15 cellular contexts compared by ENCODE assay signal in genomic region chr6:2863901-2864300, GRCh38. TPM values are rescaled to one million over a fixed set of nuclear protein-coding genes. Genes with fewer than 3 reads are reported as not detected.
DNase-seq lines count a peak whose midpoint lies in the region; ATAC-seq and TF ChIP-seq lines count a peak whose summit lies in the region.
"Had no signal": no experiment of that assay in that cellular context is flagged by ENCODE, and none has a peak within 500 bp of the region (broad histone marks: within the 10 kb centered on the region; RNA-seq: fewer than 3 reads in every experiment).

No MANE protein-coding gene starts in this region.

- no peak for DNase-seq in CD4-positive, alpha-beta memory T cell
- no peak for DNase-seq in GM23338 (ENCODE audit: low spot score)
- DNase-seq in activated naive CD8-positive, alpha-beta T cell treated with anti-CD3 and anti-CD28 coated beads, Interleukin-2, amount 10 ng/mL, durations not matched to agents 7 days and 5 days = no peak
- DNase-seq in naive thymus-derived CD4-positive, alpha-beta T cell = no peak
- DNase-seq in G401 (ENCODE audit: low spot score) = no peak
- DNase-seq: DMS79 treated with DMSO at 0.1 percent for 48 hours, esophagus squamous epithelium, NCI-H187, NCI-H446 treated with DMSO at 0.1 percent for 48 hours, Right ventricle myocardium superior, small intestine, T-helper 2 cell had no signal

- no peak for TF ChIP-seq CTCF in GM23338 (conservative IDR thresholded peaks at IDR 0.05; ENCODE audit: low read depth in 2 of 2)

- ATAC-seq in GM23338 (no peak), HG03045 (IDR thresholded peaks at IDR 0.05; ENCODE audit: unreplicated experiment) (no peak), HG03039 (IDR thresholded peaks at IDR 0.05; ENCODE audit: unreplicated experiment) (no peak)
- no peak for ATAC-seq in activated naive CD8-positive, alpha-beta T cell treated with anti-CD3 and anti-CD28 coated beads, Interleukin-2, amount 10 ng/mL, durations not matched to agents 7 days and 5 days (ENCODE audit: low read depth)
- ATAC-seq in naive thymus-derived CD4-positive, alpha-beta T cell = no peak
- ATAC-seq: activated naive CD4-positive, alpha-beta T cell treated with anti-CD3 and anti-CD28 coated beads, Interleukin-2, amount 50 U/mL, for 72 hours had no signal

- H3K27ac ChIP-seq in CD4-positive, alpha-beta memory T cell (ENCODE audit: low read depth, low read length) = no peak overlapping the region
- no peak overlapping the region for H3K27ac ChIP-seq in GM23338 (ENCODE audit: low read depth)
- no peak overlapping the region for H3K27ac ChIP-seq in naive thymus-derived CD4-positive, alpha-beta T cell (ENCODE audit: low read depth, low read length)
- H3K27ac ChIP-seq: esophagus squamous epithelium had no signal

- no peak overlapping the region for H3K4me3 ChIP-seq in CD4-positive, alpha-beta memory T cell (ENCODE audit: low read length in 2 of 2)
- no peak overlapping the region for H3K4me3 ChIP-seq in GM23338
- no peak overlapping the region for H3K4me3 ChIP-seq in naive thymus-derived CD4-positive, alpha-beta T cell (ENCODE audit: low read length)
- H3K4me3 ChIP-seq: esophagus squamous epithelium had no signal

- peaks cover 45% of the 10 kb centered on the region for H3K4me1 ChIP-seq in CD4-positive, alpha-beta memory T cell (ENCODE audit: insufficient read depth, low read length)
- H3K4me1 ChIP-seq in GM23338 (ENCODE audit: insufficient read depth) = peaks cover 54% of the 10 kb centered on the region
- H3K4me1 ChIP-seq in naive thymus-derived CD4-positive, alpha-beta T cell (ENCODE audit: control insufficient read depth in 2 of 2, insufficient read depth in 2 of 2, low read length in 2 of 2) = peaks cover 35 to 37% of the 10 kb centered on the region in 2 donors

- H3K4me2 ChIP-seq in GM23338 = 0 out of 2 replicates have a peak overlapping the region, but pooled peaks have one; percentile 11

- H3F3A ChIP-seq in GM23338 (replicated peaks; ENCODE audit: low read depth) = no peaks in the 10 kb centered on the region

- H3K4me1 Mint-ChIP-seq in CD4-positive, alpha-beta memory T cell = peaks cover 36 to 80% (median 58%) of the 10 kb centered on the region in 4 donors
- peaks cover 60% of the 10 kb centered on the region for H3K4me1 Mint-ChIP-seq in GM23338
- H3K4me1 Mint-ChIP-seq in activated naive CD8-positive, alpha-beta T cell treated with anti-CD3 and anti-CD28 coated beads, Interleukin-2, amount 10 ng/mL, durations not matched to agents 7 days and 5 days = peaks cover 50% of the 10 kb centered on the region
- peaks cover 29 to 77% (median 64%) of the 10 kb centered on the region in 7 donors for H3K4me1 Mint-ChIP-seq in naive thymus-derived CD4-positive, alpha-beta T cell

- peaks cover 0 to under 1% of the 10 kb centered on the region in 2 donors for H3K36me3 Mint-ChIP-seq in CD4-positive, alpha-beta memory T cell
- H3K36me3 Mint-ChIP-seq in GM23338 (ENCODE audit: low read depth) = peaks cover 7% of the 10 kb centered on the region
- H3K36me3 Mint-ChIP-seq in activated naive CD8-positive, alpha-beta T cell treated with anti-CD3 and anti-CD28 coated beads, Interleukin-2, amount 10 ng/mL, durations not matched to agents 7 days and 5 days = peaks cover 29% of the 10 kb centered on the region
- peaks cover 0 to 30% (median 0%) of the 10 kb centered on the region in 5 donors for H3K36me3 Mint-ChIP-seq in naive thymus-derived CD4-positive, alpha-beta T cell

- H3K36me3 ChIP-seq in CD4-positive, alpha-beta memory T cell (ENCODE audit: insufficient read depth, low read length) = no peaks in the 10 kb centered on the region
- no peaks in the 10 kb centered on the region for H3K36me3 ChIP-seq in GM23338 (ENCODE audit: insufficient read depth)
- H3K36me3 ChIP-seq in naive thymus-derived CD4-positive, alpha-beta T cell (ENCODE audit: control insufficient read depth in 2 of 3, insufficient read depth in 3 of 3, low read length in 3 of 3) = no peaks in the 10 kb centered on the region
- H3K36me3 ChIP-seq: esophagus squamous epithelium had no signal

- H3K27ac Mint-ChIP-seq in CD4-positive, alpha-beta memory T cell = peak overlapping the region in 6 of 7 donors; percentile 8 to 92 (median 55)
- H3K27ac Mint-ChIP-seq in GM23338 = peak overlapping the region; percentile 38
- peak overlapping the region; percentile 36 for H3K27ac Mint-ChIP-seq in activated naive CD8-positive, alpha-beta T cell treated with anti-CD3 and anti-CD28 coated beads, Interleukin-2, amount 10 ng/mL, durations not matched to agents 7 days and 5 days
- peak overlapping the region in 6 of 9 donors; percentile 13 to 98 (median 68) for H3K27ac Mint-ChIP-seq in naive thymus-derived CD4-positive, alpha-beta T cell

- no peaks in the 10 kb centered on the region for H3K79me2 ChIP-seq in GM23338 (replicated peaks; ENCODE audit: insufficient read depth)

- H2AFZ ChIP-seq in GM23338 = no peak overlapping the region

- 0 out of 2 replicates have a peak, but pooled peaks cover 4% of the 10 kb centered on the region for H3K9me2 ChIP-seq in GM23338 (ENCODE audit: insufficient read depth)

- POLR2A ChIA-PET in CD4-positive, alpha-beta memory T cell (lab: Charles Lee; ENCODE audit: partially characterized antibody) = interaction anchor here (1.0 to 1.9 kb wide), 3 partner anchors 15 to 36 kb away, joined by 3 to 6 read pairs (median 3); no protein-coding TSS in a partner anchor
- POLR2A ChIA-PET in activated naive CD8-positive, alpha-beta T cell treated with anti-CD3 and anti-CD28 coated beads, Interleukin-2, amount 10 ng/mL, durations not matched to agents 7 days and 5 days (lab: Charles Lee) = no interaction called here
- POLR2A ChIA-PET in naive thymus-derived CD4-positive, alpha-beta T cell (lab: Charles Lee) = interaction anchor here (1.1 to 1.5 kb wide), 5 partner anchors 18 to 73 kb away, joined by 3 to 5 read pairs (median 3); no protein-coding TSS in a partner anchor

- H3K27me3 Mint-ChIP-seq in CD4-positive, alpha-beta memory T cell = no peaks in the 10 kb centered on the region
- H3K27me3 Mint-ChIP-seq in GM23338 (ENCODE audit: insufficient read depth, low read depth, poor library complexity) = peaks cover 12% of the 10 kb centered on the region
- H3K27me3 Mint-ChIP-seq in activated naive CD8-positive, alpha-beta T cell treated with anti-CD3 and anti-CD28 coated beads, Interleukin-2, amount 10 ng/mL, durations not matched to agents 7 days and 5 days = no peaks in the 10 kb centered on the region
- no peaks in the 10 kb centered on the region for H3K27me3 Mint-ChIP-seq in naive thymus-derived CD4-positive, alpha-beta T cell

- CTCF ChIA-PET in CD4-positive, alpha-beta memory T cell (lab: Charles Lee; ENCODE audit: partially characterized antibody) = interaction anchor here (2.2 kb wide), 1 partner anchor 16 kb away, joined by 9 read pairs; no protein-coding TSS in a partner anchor
- CTCF ChIA-PET in naive thymus-derived CD4-positive, alpha-beta T cell (lab: Charles Lee) = interaction anchor here (1.3 kb wide), 1 partner anchor 13 kb away, joined by 5 read pairs; no protein-coding TSS in a partner anchor

- H3K27me3 ChIP-seq in CD4-positive, alpha-beta memory T cell (ENCODE audit: insufficient read depth, low read length) = no peaks in the 10 kb centered on the region
- no peaks in the 10 kb centered on the region for H3K27me3 ChIP-seq in GM23338 (ENCODE audit: insufficient read depth)
- H3K27me3 ChIP-seq in naive thymus-derived CD4-positive, alpha-beta T cell (ENCODE audit: control insufficient read depth in 2 of 2, insufficient read depth in 2 of 2, low read length in 2 of 2) = no peaks in the 10 kb centered on the region
- H3K27me3 ChIP-seq: esophagus squamous epithelium had no signal

- H3K9me3 ChIP-seq in CD4-positive, alpha-beta memory T cell (ENCODE audit: control insufficient read depth in 1 of 2, low read length in 2 of 2) = no peaks in the 10 kb centered on the region
- H3K9me3 ChIP-seq in naive thymus-derived CD4-positive, alpha-beta T cell (ENCODE audit: control insufficient read depth in 2 of 3, low read length in 3 of 3) = no peaks in the 10 kb centered on the region
- H3K9me3 ChIP-seq: esophagus squamous epithelium had no signal

- no peaks in the 10 kb centered on the region for H4K20me1 ChIP-seq in GM23338 (replicated peaks; ENCODE audit: insufficient read depth)

- in situ Hi-C loops in G401 (cut with HindIII; ENCODE audit: low sequenced_read_pairs) = no loop called here

- intact Hi-C loops in CD4-positive, alpha-beta memory T cell (cut with micrococcal nuclease) = no loop called here
- intact Hi-C loops in naive thymus-derived CD4-positive, alpha-beta T cell (cut with micrococcal nuclease) = no loop called here

- peak overlapping the region in 1 of 8 donors; percentile 35 for H3K4me3 Mint-ChIP-seq in CD4-positive, alpha-beta memory T cell
- no peak overlapping the region for H3K4me3 Mint-ChIP-seq in GM23338
- H3K4me3 Mint-ChIP-seq in activated naive CD8-positive, alpha-beta T cell treated with anti-CD3 and anti-CD28 coated beads, Interleukin-2, amount 10 ng/mL, durations not matched to agents 7 days and 5 days = no peak overlapping the region
- no peak overlapping the region for H3K4me3 Mint-ChIP-seq in naive thymus-derived CD4-positive, alpha-beta T cell

- no peaks in the 10 kb centered on the region for H3K9me3 Mint-ChIP-seq in CD4-positive, alpha-beta memory T cell
- no peaks in the 10 kb centered on the region for H3K9me3 Mint-ChIP-seq in GM23338
- H3K9me3 Mint-ChIP-seq in activated naive CD8-positive, alpha-beta T cell treated with anti-CD3 and anti-CD28 coated beads, Interleukin-2, amount 10 ng/mL, durations not matched to agents 7 days and 5 days = peaks cover 6% of the 10 kb centered on the region
- peaks cover 0 to 19% (median 0%) of the 10 kb centered on the region in 11 donors for H3K9me3 Mint-ChIP-seq in naive thymus-derived CD4-positive, alpha-beta T cell

RNA-seq across cellular contexts. Expression of gene SERPINB1, which starts 22.2 kb away (rescaled TPM):
- total RNA-seq in CD4-positive, alpha-beta memory T cell = 10 to 100 TPM; 56.7 to 58.0 TPM
- 100 to 1,000 TPM; 126 to 159 TPM for polyA plus RNA-seq in CD4-positive, alpha-beta memory T cell
- total RNA-seq in GM23338 (2014; rRNA removed; shearing (Covaris generic)) = 5.6 and 8.4 TPM in 2 replicates
- polyA plus RNA-seq in GM23338 (2016; fragmentation: Nextera tagmentation; extraction: Ambion mirVana) = 6.5 and 7.2 TPM in 2 replicates
- 10 to 100 TPM; 58.6 to 59.8 TPM for total RNA-seq in activated naive CD8-positive, alpha-beta T cell treated with anti-CD3 and anti-CD28 coated beads, Interleukin-2, amount 10 ng/mL, durations not matched to agents 7 days and 5 days
- total RNA-seq in naive thymus-derived CD4-positive, alpha-beta T cell = 100 to 1,000 TPM in 1 of 5 experiments, 10 to 100 TPM in 4; 43.8 to 108 (median 62.5) TPM
- 100 to 1,000 TPM; 129 to 135 TPM for polyA plus RNA-seq in naive thymus-derived CD4-positive, alpha-beta T cell
- 0.06 TPM in 1 of 2 replicates, not detected in the other for total RNA-seq in G401 (2014; rRNA removed; shearing (Covaris generic))

RNA-seq across cellular contexts. Expression of gene SERPINB9, which starts 39.2 kb away (rescaled TPM):
- total RNA-seq in CD4-positive, alpha-beta memory T cell = 10 to 100 TPM; 83.2 to 88.5 TPM
- 10 to 100 TPM; 20.4 to 41.0 TPM for polyA plus RNA-seq in CD4-positive, alpha-beta memory T cell
- 65.0 and 71.3 TPM in 2 replicates for total RNA-seq in GM23338 (2014; rRNA removed; shearing (Covaris generic))
- 46.6 and 47.4 TPM in 2 replicates for polyA plus RNA-seq in GM23338 (2016; fragmentation: Nextera tagmentation; extraction: Ambion mirVana)
- total RNA-seq in activated naive CD8-positive, alpha-beta T cell treated with anti-CD3 and anti-CD28 coated beads, Interleukin-2, amount 10 ng/mL, durations not matched to agents 7 days and 5 days = 10 to 100 TPM; 56.4 to 56.8 TPM
- total RNA-seq in naive thymus-derived CD4-positive, alpha-beta T cell = 10 to 100 TPM; 25.1 to 74.4 (median 52.0) TPM
- polyA plus RNA-seq in naive thymus-derived CD4-positive, alpha-beta T cell = 10 to 100 TPM; 33.1 to 34.1 TPM
- total RNA-seq in G401 (2014; rRNA removed; shearing (Covaris generic)) = 18.6 and 26.5 TPM in 2 replicates
